Comparison of ENCODE assay signal across 9 cellular contexts in genomic region chr15:34436956-34437442, GRCh38. TPM values are rescaled to one million over a fixed set of nuclear protein-coding genes. Genes with fewer than 3 reads are reported as not detected.
DNase-seq lines count a peak whose midpoint lies in the region; ATAC-seq, FAIRE-seq and TF ChIP-seq lines count a peak whose summit lies in the region.
"Had no signal": no experiment of that assay in that cellular context is flagged by ENCODE, and none has a peak within 500 bp of the region (broad histone marks: within the 10 kb centered on the region; RNA-seq: fewer than 3 reads in every experiment).

No MANE protein-coding gene starts in this region.

- peaks cover 45% of the 10 kb centered on the region for H3K79me2 ChIP-seq in GM12878 (ENCODE audit: control insufficient read depth, insufficient read depth, low read length)

- peak overlapping the region; percentile 51 for H2AFZ ChIP-seq in GM12878 (ENCODE audit: control insufficient read depth, low read depth, low read length)

- SMC1A ChIA-PET in GM12878 (lab: Charles Lee; ENCODE audit: uncharacterized antibody, unreplicated experiment), result no interaction called here

- peaks cover 17 to 35% (median 29%) of the 10 kb centered on the region in 3 donors for H3K4me1 Mint-ChIP-seq in T-cell
- peaks cover 16 to 19% of the 10 kb centered on the region in 2 donors for H3K4me1 Mint-ChIP-seq in immature natural killer cell

- H3K27me3 ChIP-seq in GM12878 (replicated peaks in 1 of 2; ENCODE audit: control insufficient read depth in 2 of 2, insufficient read depth in 2 of 2, low read length in 1 of 2), result no peaks in the 10 kb centered on the region

- peak overlapping the region; percentile 97 for H3K4me3 ChIP-seq in GM12878

- no peak overlapping the region for H3K27ac Mint-ChIP-seq in T-cell
- H3K27ac Mint-ChIP-seq in immature natural killer cell, result no peak overlapping the region

- H4K20me1 ChIP-seq in GM12878 (ENCODE audit: control insufficient read depth, insufficient read depth), result no peaks in the 10 kb centered on the region

- H3K9me3 ChIP-seq in GM12878 (replicated peaks; ENCODE audit: control insufficient read depth, insufficient read depth, low read length), result no peaks in the 10 kb centered on the region

- peak in 2 of 3 experiments; percentile 22 to 29; a peak in 2 of 6 replicates for TF ChIP-seq CTCF in GM12878 (IDR thresholded peaks at IDR 0.05 in 2 of 3, conservative IDR thresholded peaks at IDR 0.05 in 1 of 3; ENCODE audit: control insufficient read depth in 2 of 3, extremely low read depth in 1 of 3, insufficient read depth in 1 of 3, low read depth in 3 of 3, low read length in 3 of 3)

- H3K36me3 Mint-ChIP-seq in T-cell (peaks cover 19% of the 10 kb centered on the region), immature natural killer cell (peaks cover 0 to 18% (median 5%) of the 10 kb centered on the region in 3 donors)

- TF ChIP-seq RAD21 in GM12878 (IDR thresholded peaks at IDR 0.05; ENCODE audit: insufficient read depth, low read depth, low read length), result no peak

- peak overlapping the region; percentile 81 to 85 (median 84) for H3K4me3 Mint-ChIP-seq in T-cell
- H3K4me3 Mint-ChIP-seq in immature natural killer cell, result peak overlapping the region; percentile 64 to 86 (median 82)

- intact Hi-C loops in GM12878 (cut with micrococcal nuclease; ENCODE audit: unreplicated experiment), result no loop called here

- CTCF ChIA-PET in T-cell (lab: Charles Lee), result interaction anchor here in 1 of 2 donors (1.1 kb wide), 2 partner anchors 70 to 151 kb away, joined by 3 to 5 read pairs; partner anchors contain the start of gene LPCAT4
- CTCF ChIA-PET in GM12878 (lab: Yijun Ruan, JAX), result interaction anchor here (1.1 kb wide), 1 partner anchor 69 kb away, joined by 3 read pairs; the partner anchor contains the start of gene LPCAT4

- peaks cover 4% of the 10 kb centered on the region; the same call in 1 of the 2 replicates for H3K4me1 ChIP-seq in GM12878 (ENCODE audit: control insufficient read depth, insufficient read depth, low read length)

- under 1% methylated on average over 36 of the region's 70 CpGs for WGBS in GM12878 (ENCODE audit: insufficient coverage, insufficient replicate concordance, low lambda C conversion rate, missing lambda C conversion rate)

- no TSS peak for BruUV-seq in GM12878 (replicated peaks; lab: Mats Ljungman, UMichigan)

- DNase-seq in DMS 273 (lab: John Stamatoyannopoulos, UW; ENCODE audit: unreplicated experiment) (peak; percentile 59), DMS 273 treated with DMSO at 0.1 percent for 48 hours (lab: John Stamatoyannopoulos, UW) (no peak), T-cell (peak in 30 of 34 experiments; percentile 3 to 56 (median 34)), GM12878 (ENCODE audit: low read depth, low spot score) (no peak), immature natural killer cell (peak; percentile 56 to 65 (median 57)), NCI-H128 (lab: John Stamatoyannopoulos, UW; ENCODE audit: unreplicated experiment) (no peak)
- DNase-seq in stimulated activated CD4-positive, alpha-beta T cell treated with anti-CD3 and anti-CD28 coated beads, Interleukin-1b, Interleukin-23, amount 100 ng/mL, for 4 hours (ENCODE audit: low read depth in 2 of 2), result peak; percentile 21 to 51

- peaks cover 2 to 3% of the 10 kb centered on the region in 2 donors for H3K27me3 Mint-ChIP-seq in T-cell
- H3K27me3 Mint-ChIP-seq in immature natural killer cell (ENCODE audit: low read depth in 3 of 3), result peaks cover 4 to 6% (median 5%) of the 10 kb centered on the region in 3 donors

- RAD21 ChIA-PET in GM12878 (lab: Charles Lee; ENCODE audit: unreplicated experiment), result interaction anchor here (1.0 to 2.4 kb wide), 2 partner anchors 69 to 151 kb away, joined by 4 to 6 read pairs; partner anchors contain the start of gene LPCAT4

- FAIRE-seq in GM12878 (lab: Jason Lieb, UNC), result no peak
- FAIRE-seq: A204.1 had no signal

- in situ Hi-C loops in GM12878 (cut with MboI), result no loop called here

- no peak overlapping the region for H3K4me2 ChIP-seq in GM12878 (ENCODE audit: control insufficient read depth, insufficient read depth)

- POLR2A ChIA-PET in T-cell (lab: Charles Lee) (interaction anchor here in 1 of 2 donors (0.7 to 1.0 kb wide), 2 partner anchors 120 to 212 kb away, joined by 3 to 4 read pairs; no protein-coding TSS in a partner anchor), GM12878 (lab: Charles Lee) (no interaction called here)

- peak overlapping the region; percentile 44 for H3K27ac ChIP-seq in GM12878 (ENCODE audit: control insufficient read depth, insufficient read depth)

- peak overlapping the region; percentile 77 for H3K9ac ChIP-seq in GM12878 (ENCODE audit: control insufficient read depth, insufficient read depth, low read length)

- ATAC-seq in HG02763 (IDR thresholded peaks at IDR 0.05; ENCODE audit: unreplicated experiment) (peak; percentile 45), T-cell (replicated peaks in 1 of 4) (peak; percentile 65 to 74 (median 71)), GM12878 (peak; percentile 89)

- TF ChIP-seq POLR2A in GM12878 (IDR thresholded peaks at IDR 0.05; ENCODE audit: low read depth, low read length), result no peak

- H3K9me3 Mint-ChIP-seq in T-cell (no peaks in the 10 kb centered on the region), immature natural killer cell (no peaks in the 10 kb centered on the region)

- no peak for TF ChIP-seq EP300 in GM12878 (IDR thresholded peaks at IDR 0.05; ENCODE audit: borderline replicate concordance in 1 of 2, control insufficient read depth in 1 of 2, low read depth in 2 of 2, low read length in 2 of 2)

- no peaks in the 10 kb centered on the region; a peak in 1 of 4 replicates for H3K36me3 ChIP-seq in GM12878 (ENCODE audit: control insufficient read depth in 2 of 2, insufficient read depth in 2 of 2, low read length in 1 of 2)

TF ChIP-seq in GM12878, 131 proteins besides CTCF, POLR2A, EP300 and RAD21 (continues in another document):
- TF ChIP-seq SP1 (IDR thresholded peaks at IDR 0.05; ENCODE audit: low read depth, low read length) (no peak), ZNF622 (IDR thresholded peaks at IDR 0.05) (no peak), SIN3A (IDR thresholded peaks at IDR 0.05; ENCODE audit: low read depth, low read length) (0 out of 2 replicates have a peak, but pooled peaks have one; percentile 16), WRNIP1 (IDR thresholded peaks at IDR 0.05; ENCODE audit: borderline replicate concordance, low read depth, low read length) (no peak), CBX3 (IDR thresholded peaks at IDR 0.05; ENCODE audit: borderline replicate concordance, low read depth) (no peak), IKZF1 (conservative IDR thresholded peaks at IDR 0.05) (peak; percentile 9; the same call in 1 of the 2 replicates), DPF2 (IDR thresholded peaks at IDR 0.05) (0 out of 2 replicates have a peak, but pooled peaks have one; percentile 23), HDGF (IDR thresholded peaks at IDR 0.05) (no peak), FOXM1 (IDR thresholded peaks at IDR 0.05; ENCODE audit: low read depth, low read length) (no peak), BHLHE40 (IDR thresholded peaks at IDR 0.05; ENCODE audit: borderline replicate concordance in 1 of 2, low read depth in 2 of 2, low read length in 1 of 2) (peak in 1 of 2 experiments; percentile 21; a peak in 1 of 4 replicates), RAD51 (IDR thresholded peaks at IDR 0.05) (no peak)
- TF ChIP-seq, protein P1, sequence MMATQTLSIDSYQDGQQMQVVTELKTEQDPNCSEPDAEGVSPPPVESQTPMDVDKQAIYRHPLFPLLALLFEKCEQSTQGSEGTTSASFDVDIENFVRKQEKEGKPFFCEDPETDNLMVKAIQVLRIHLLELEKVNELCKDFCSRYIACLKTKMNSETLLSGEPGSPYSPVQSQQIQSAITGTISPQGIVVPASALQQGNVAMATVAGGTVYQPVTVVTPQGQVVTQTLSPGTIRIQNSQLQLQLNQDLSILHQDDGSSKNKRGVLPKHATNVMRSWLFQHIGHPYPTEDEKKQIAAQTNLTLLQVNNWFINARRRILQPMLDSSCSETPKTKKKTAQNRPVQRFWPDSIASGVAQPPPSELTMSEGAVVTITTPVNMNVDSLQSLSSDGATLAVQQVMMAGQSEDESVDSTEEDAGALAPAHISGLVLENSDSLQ (IDR thresholded peaks at IDR 0.05), result no peak
- TF ChIP-seq, protein P2, sequence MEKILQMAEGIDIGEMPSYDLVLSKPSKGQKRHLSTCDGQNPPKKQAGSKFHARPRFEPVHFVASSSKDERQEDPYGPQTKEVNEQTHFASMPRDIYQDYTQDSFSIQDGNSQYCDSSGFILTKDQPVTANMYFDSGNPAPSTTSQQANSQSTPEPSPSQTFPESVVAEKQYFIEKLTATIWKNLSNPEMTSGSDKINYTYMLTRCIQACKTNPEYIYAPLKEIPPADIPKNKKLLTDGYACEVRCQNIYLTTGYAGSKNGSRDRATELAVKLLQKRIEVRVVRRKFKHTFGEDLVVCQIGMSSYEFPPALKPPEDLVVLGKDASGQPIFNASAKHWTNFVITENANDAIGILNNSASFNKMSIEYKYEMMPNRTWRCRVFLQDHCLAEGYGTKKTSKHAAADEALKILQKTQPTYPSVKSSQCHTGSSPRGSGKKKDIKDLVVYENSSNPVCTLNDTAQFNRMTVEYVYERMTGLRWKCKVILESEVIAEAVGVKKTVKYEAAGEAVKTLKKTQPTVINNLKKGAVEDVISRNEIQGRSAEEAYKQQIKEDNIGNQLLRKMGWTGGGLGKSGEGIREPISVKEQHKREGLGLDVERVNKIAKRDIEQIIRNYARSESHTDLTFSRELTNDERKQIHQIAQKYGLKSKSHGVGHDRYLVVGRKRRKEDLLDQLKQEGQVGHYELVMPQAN (conservative IDR thresholded peaks at IDR 0.05), result peak; percentile 36; the same call in 1 of the 2 replicates

RNA-seq across cellular contexts. Expression of gene GOLGA8A, which starts 0.6 kb away (rescaled TPM):
- total RNA-seq in T-cell (100 to 1,000 TPM; 202 to 257 (median 238) TPM), GM12878 (2014; rRNA removed) (40.7 and 42.9 TPM in 2 replicates), GM12878 (2014; rRNA removed; fragmentation: Illumina TruSeq; extraction: Trizol) (55.4 and 56.0 TPM in 2 replicates), GM12878 (2021) (67.0 and 80.5 TPM in 2 replicates)
- total RNA-seq in GM12878 (2013; cell fraction: nucleolus; rRNA removed), result 431 and 446 TPM in 2 replicates
- polyA plus RNA-seq in GM12878 (2011; ENCODE audit: low read depth), result 242 TPM
- polyA plus RNA-seq in GM12878 (2011; rRNA removed) (96.8 and 151 TPM in 2 replicates), GM12878 (2014; fragmentation: Illumina TruSeq; extraction: Trizol) (84.0 and 86.5 TPM in 2 replicates), GM12878 (2014; fragmentation: Nextera tagmentation; extraction: Ambion mirVana) (10 to 100 TPM; 14.5 to 21.8 TPM), GM12878 (2014; rRNA removed) (117 and 132 TPM in 2 replicates), GM12878 (2016; fragmentation: Nextera tagmentation; extraction: Ambion mirVana) (10 to 100 TPM; 22.4 to 22.6 TPM), immature natural killer cell (under 1 TPM; 0.73 to 0.98 (median 0.84) TPM)
- polyA plus RNA-seq in GM12878 (2011; cell fraction: cytosol; rRNA removed), result 27.9 and 31.3 TPM in 2 replicates
- 440 and 533 TPM in 2 replicates for polyA plus RNA-seq in GM12878 (2011; cell fraction: nucleus; rRNA removed)
- 252 and 271 TPM in 2 replicates for polyA plus RNA-seq in GM12878 (2012)
- 10.4 and 13.5 TPM in 2 replicates for polyA minus RNA-seq in GM12878 (2011; rRNA and poly(A)+ RNA removed)
- polyA minus RNA-seq in GM12878 (2011; cell fraction: cytosol; rRNA and poly(A)+ RNA removed), result 8.0 and 8.8 TPM in 2 replicates
- polyA minus RNA-seq in GM12878 (2011; cell fraction: nucleus; rRNA and poly(A)+ RNA removed), result 30.3 and 41.0 TPM in 2 replicates

Comparison
In these comparisons a context has a peak if more than half of its experiments do, and no peak if none do; other contexts are left out.
1. DNase-seq: peak in DMS 273 (single experiment), T-cell (30 of 34), immature natural killer cell (3 of 3) and stimulated activated CD4-positive, alpha-beta T cell treated with anti-CD3 and anti-CD28 coated beads, Interleukin-1b, Interleukin-23, amount 100 ng/mL, for 4 hours (2 of 2); none in DMS 273 treated with DMSO at 0.1 percent for 48 hours (single experiment), GM12878 (single experiment) and NCI-H128 (single experiment).
2. Peak in every context shown above with its lines, with median percentiles within 50 percentile points of each other: ATAC-seq.